Comparison of ENCODE assay signal across 23 cellular contexts in genomic region chr2:211067029-211067428, GRCh38.
"Had no signal": no experiment of that assay in that cellular context is flagged by ENCODE, and none has a peak within 500 bp of the region (broad histone marks: within the 10 kb centered on the region; RNA-seq: fewer than 3 reads in every experiment).

No MANE protein-coding gene starts in this region.

- H3K4me1 Mint-ChIP-seq: mesothelial cell of epicardium; naive thymus-derived CD4-positive, alpha-beta T cell had no signal

- H3K36me3 ChIP-seq: esophagus muscularis mucosa, gastroesophageal sphincter, heart left ventricle, left lung, lower lobe of right lung had no signal

- H3K4me1 ChIP-seq: esophagus muscularis mucosa, foreskin keratinocyte, gastroesophageal sphincter, heart left ventricle, left lung, lower lobe of right lung had no signal

- H3K9me3 ChIP-seq: esophagus muscularis mucosa, gastroesophageal sphincter, heart left ventricle, left lung, lower lobe of right lung had no signal

- H3K36me3 Mint-ChIP-seq: mesothelial cell of epicardium; naive thymus-derived CD4-positive, alpha-beta T cell had no signal

- H3K4me3 Mint-ChIP-seq: mesothelial cell of epicardium; naive thymus-derived CD4-positive, alpha-beta T cell had no signal

- H3K9me3 Mint-ChIP-seq: mesothelial cell of epicardium had no signal

- H3K27ac ChIP-seq: coronary artery, dorsolateral prefrontal cortex, esophagus muscularis mucosa, foreskin keratinocyte, gastroesophageal sphincter, heart left ventricle, hepatocyte, left lung, lower lobe of right lung had no signal

- H3K27me3 ChIP-seq: esophagus muscularis mucosa, foreskin keratinocyte, gastroesophageal sphincter, heart left ventricle, hepatocyte, left lung had no signal

- H3K79me2 ChIP-seq: hepatocyte had no signal

- H3K4me3 ChIP-seq: coronary artery, dorsolateral prefrontal cortex, esophagus muscularis mucosa, gastroesophageal sphincter, heart left ventricle, hepatocyte, left lung, lower lobe of right lung had no signal

- H3K4me2 ChIP-seq: hepatocyte had no signal

- H3K27me3 Mint-ChIP-seq: naive thymus-derived CD4-positive, alpha-beta T cell had no signal

- H2AFZ ChIP-seq: hepatocyte had no signal

- ATAC-seq: foreskin keratinocyte; gastroesophageal sphincter; heart left ventricle; left cardiac atrium; left lung; left ventricle myocardium superior; lower lobe of right lung; naive thymus-derived CD4-positive, alpha-beta T cell had no signal

- H3K27ac Mint-ChIP-seq: mesothelial cell of epicardium; naive thymus-derived CD4-positive, alpha-beta T cell had no signal

- DNase-seq: dermis blood vessel endothelial cell; dorsolateral prefrontal cortex; effector CD4-positive, alpha-beta T cell; effector memory CD4-positive, alpha-beta T cell; foreskin keratinocyte; heart left ventricle; hypothalamus; left cardiac atrium; left ventricle myocardium superior; lower lobe of right lung; mesenchymal stem cell; naive thymus-derived CD4-positive, alpha-beta T cell had no signal

- FAIRE-seq: colon, endothelial cell of umbilical vein, frontal cortex, islet of Langerhans, keratinocyte had no signal
